11 cellular contexts compared by ENCODE assay signal in the genomic region with DNA sequence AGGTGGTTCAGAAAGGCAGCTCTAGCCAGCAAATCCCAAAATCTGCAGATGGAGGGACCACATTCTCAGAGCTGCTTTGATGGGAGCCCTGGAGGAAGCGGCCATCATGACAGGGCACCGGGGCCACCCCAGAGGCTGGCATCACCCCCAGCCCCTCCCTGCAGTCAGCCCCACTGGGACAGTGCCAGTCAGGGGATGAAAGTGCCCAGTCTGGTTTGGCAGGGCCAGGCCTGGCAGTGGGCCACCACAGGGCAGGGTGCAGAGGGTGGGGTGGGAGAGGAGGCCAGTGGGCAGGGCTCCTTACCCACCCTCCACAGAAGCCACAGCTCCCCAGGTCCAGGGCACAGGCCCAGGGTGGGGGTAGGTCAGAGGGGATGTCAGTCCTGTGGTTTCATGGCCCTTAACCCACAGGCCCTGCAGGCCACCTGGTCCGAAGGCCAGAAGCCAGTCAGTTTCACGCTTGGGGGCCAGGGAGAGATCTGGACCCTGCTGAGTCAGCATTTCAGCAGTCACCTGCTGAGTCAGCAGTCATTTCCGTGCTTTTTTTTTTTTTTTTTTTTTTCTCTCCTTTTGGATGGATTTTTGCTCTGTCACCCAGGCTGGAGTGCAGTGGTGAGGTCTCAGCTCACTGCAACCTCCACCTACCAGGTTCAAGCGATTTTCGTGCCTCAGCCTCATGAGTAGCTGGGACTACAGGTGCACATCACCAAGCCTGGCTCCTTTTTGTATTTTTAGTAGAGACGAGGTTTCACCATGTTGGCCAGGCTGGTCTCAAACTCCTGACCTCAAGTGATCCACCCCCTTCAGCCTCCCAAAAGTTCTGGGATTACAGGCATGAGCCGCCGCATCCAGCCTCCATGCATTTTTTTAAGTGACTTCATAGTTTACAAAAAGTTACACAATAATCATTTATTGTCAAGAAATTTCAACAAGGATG. TPM values are rescaled to one million over a fixed set of nuclear protein-coding genes. Genes with fewer than 3 reads are reported as not detected.
DNase-seq lines count a peak whose midpoint lies in the region; FAIRE-seq and TF ChIP-seq lines count a peak whose summit lies in the region.
"Had no signal": no experiment of that assay in that cellular context is flagged by ENCODE, and none has a peak within 500 bp of the region (broad histone marks: within the 10 kb centered on the region; RNA-seq: fewer than 3 reads in every experiment).

No MANE protein-coding gene starts in this region.

- peaks cover 0 to 2% of the 10 kb centered on the region in 2 donors for H3K4me1 ChIP-seq in small intestine (ENCODE audit: control insufficient read depth in 2 of 2, insufficient read depth in 1 of 2, low read depth in 1 of 2, low read length in 1 of 2)

- H3K27ac Mint-ChIP-seq in glutamatergic neuron (ENCODE audit: unreplicated experiment) = no peak overlapping the region
- H3K27ac Mint-ChIP-seq: nephron had no signal

- H3K9me3 Mint-ChIP-seq in glutamatergic neuron (ENCODE audit: unreplicated experiment) = peaks cover 8% of the 10 kb centered on the region
- H3K9me3 Mint-ChIP-seq: nephron had no signal

- H3K36me3 Mint-ChIP-seq in glutamatergic neuron (ENCODE audit: unreplicated experiment) = no peaks in the 10 kb centered on the region

- no peaks in the 10 kb centered on the region for H3K27me3 ChIP-seq in small intestine (ENCODE audit: control insufficient read depth in 2 of 2, insufficient read depth in 2 of 2, low read length in 2 of 2)

- H3K4me1 Mint-ChIP-seq in glutamatergic neuron (ENCODE audit: low read depth, unreplicated experiment) = peaks cover 6% of the 10 kb centered on the region
- H3K4me1 Mint-ChIP-seq: nephron had no signal

- H3K4me3 Mint-ChIP-seq in glutamatergic neuron (ENCODE audit: unreplicated experiment) = peak overlapping the region; percentile 25
- H3K4me3 Mint-ChIP-seq: nephron had no signal

- 22 to 43% (median 27%) methylated on average over 9 to 10 of the region's 10 CpGs for WGBS in small intestine, 3 donors

- no peak overlapping the region for H3K4me3 ChIP-seq in small intestine (ENCODE audit: low read depth in 1 of 2, low read length in 2 of 2)
- H3K4me3 ChIP-seq: esophagus muscularis mucosa had no signal

- peak overlapping the region; percentile 26 to 33 for H3K27ac ChIP-seq in small intestine (ENCODE audit: low read depth in 1 of 2, low read length in 1 of 2)
- H3K27ac ChIP-seq: esophagus muscularis mucosa had no signal

- peaks cover 7% of the 10 kb centered on the region for H3K27me3 Mint-ChIP-seq in glutamatergic neuron (ENCODE audit: unreplicated experiment)

- H3K36me3 ChIP-seq in small intestine (ENCODE audit: control insufficient read depth in 2 of 2, insufficient read depth in 2 of 2, low read length in 2 of 2) = no peaks in the 10 kb centered on the region

- no peak for FAIRE-seq in small intestine (lab: Jason Lieb, UNC)

- H3K9me3 ChIP-seq in small intestine (ENCODE audit: control insufficient read depth, low read depth) = no peaks in the 10 kb centered on the region
- H3K9me3 ChIP-seq: esophagus muscularis mucosa had no signal

- TF ChIP-seq CTCF in glutamatergic neuron (IDR thresholded peaks at IDR 0.05; ENCODE audit: partially characterized antibody, unreplicated experiment) = no peak

- DNase-seq in NCI-H2029 (lab: John Stamatoyannopoulos, UW) (peak; percentile 48), NCI-H2029 treated with DMSO at 0.1 percent for 48 hours (lab: John Stamatoyannopoulos, UW) (no peak), RPMI7951 (ENCODE audit: low read depth) (peak; percentile 56), glutamatergic neuron (no peak), small intestine (peak; percentile 88), mesenteric fat pad (ENCODE audit: low spot score) (no peak), SKM-1 (lab: John Stamatoyannopoulos, UW; ENCODE audit: unreplicated experiment) (no peak)
- no peak for DNase-seq in activated CD4-positive, CD25-positive, alpha-beta regulatory T cell treated with anti-CD3 and anti-CD28 coated beads, Interleukin-2, amount 50 U/mL, for 72 hours
- DNase-seq: activated gamma-delta T cell had no signal

RNA-seq across cellular contexts. Expression of a gene that starts 10.4 kb away (rescaled TPM):
- 45.9 and 53.0 TPM in 2 replicates for total RNA-seq in RPMI7951 (2014; rRNA removed; shearing (Covaris generic))
- total RNA-seq in glutamatergic neuron (ENCODE audit: unreplicated experiment) (60.8 TPM), mesenteric fat pad (17.0 TPM)
- 10 to 100 TPM; 40.3 to 79.1 (median 72.0) TPM for polyA plus RNA-seq in small intestine

RNA-seq across cellular contexts. Expression of a gene that starts 19.3 kb away (rescaled TPM):
- 12.6 and 13.0 TPM in 2 replicates for total RNA-seq in RPMI7951 (2014; rRNA removed; shearing (Covaris generic))
- total RNA-seq in glutamatergic neuron (ENCODE audit: unreplicated experiment) = 57.7 TPM
- polyA plus RNA-seq in small intestine = 100 to 1,000 TPM; 139 to 258 (median 202) TPM
- 60.7 TPM for total RNA-seq in mesenteric fat pad

RNA-seq across cellular contexts. Expression of a gene that starts 38.6 kb away (rescaled TPM):
- total RNA-seq in RPMI7951 (2014; rRNA removed; shearing (Covaris generic)) = 42.4 and 47.5 TPM in 2 replicates
- total RNA-seq in glutamatergic neuron (ENCODE audit: unreplicated experiment) (167 TPM), mesenteric fat pad (109 TPM)
- 100 to 1,000 TPM in 2 of 3 donors, 10 to 100 TPM in 1; 86.4 to 284 (median 182) TPM for polyA plus RNA-seq in small intestine

RNA-seq across cellular contexts. Expression of a gene that starts 38.9 kb away (rescaled TPM):
- 28.6 and 30.9 TPM in 2 replicates for total RNA-seq in RPMI7951 (2014; rRNA removed; shearing (Covaris generic))
- total RNA-seq in glutamatergic neuron (ENCODE audit: unreplicated experiment) = 55.2 TPM
- polyA plus RNA-seq in small intestine = 10 to 100 TPM; 34.1 to 76.9 (median 63.2) TPM
- 25.0 TPM for total RNA-seq in mesenteric fat pad

RNA-seq across cellular contexts. Expression of a gene that starts 55.9 kb away (rescaled TPM):
- total RNA-seq in RPMI7951 (2014; rRNA removed; shearing (Covaris generic)) = 7.7 and 14.1 TPM in 2 replicates
- 33.8 TPM for total RNA-seq in glutamatergic neuron (ENCODE audit: unreplicated experiment)
- 10 to 100 TPM; 18.1 to 89.2 (median 24.6) TPM for polyA plus RNA-seq in small intestine
- total RNA-seq in mesenteric fat pad = 11.9 TPM

Comparison
In these comparisons a context has a peak if more than half of its experiments do, and no peak if none do; other contexts are left out.
1. DNase-seq: peak in NCI-H2029 (single experiment), RPMI7951 (single experiment) and small intestine (single experiment); none in NCI-H2029 treated with DMSO at 0.1 percent for 48 hours (single experiment), glutamatergic neuron (single experiment), mesenteric fat pad (single experiment), SKM-1 (single experiment) and activated CD4-positive, CD25-positive, alpha-beta regulatory T cell treated with anti-CD3 and anti-CD28 coated beads, Interleukin-2, amount 50 U/mL, for 72 hours (single experiment).